Comparison of ENCODE assay signal across 19 cellular contexts in genomic region chr6:147868493-147869222, GRCh38.
DNase-seq lines count a peak whose midpoint lies in the region; TF ChIP-seq lines count a peak whose summit lies in the region.
"Had no signal": no experiment of that assay in that cellular context is flagged by ENCODE, and none has a peak within 500 bp of the region (broad histone marks: within the 10 kb centered on the region; RNA-seq: fewer than 3 reads in every experiment).

No MANE protein-coding gene starts in this region.

- H3K27me3 Mint-ChIP-seq in glutamatergic neuron (ENCODE audit: unreplicated experiment) = peaks cover 2% of the 10 kb centered on the region
- no peaks in the 10 kb centered on the region for H3K27me3 Mint-ChIP-seq in nephron progenitor cell (ENCODE audit: low read depth, poor library complexity)

- POLR2A ChIA-PET in A673 (lab: Charles Lee; ENCODE audit: low non-redundant PET) = no interaction called here

- H3K27ac Mint-ChIP-seq in glutamatergic neuron (ENCODE audit: unreplicated experiment) (peak overlapping the region; percentile 88), nephron progenitor cell (no peak overlapping the region)
- H3K27ac Mint-ChIP-seq: HFFc6; stimulated activated effector memory CD8-positive, alpha-beta T cell treated with anti-CD3 and anti-CD28 coated beads, Interleukin-12 subunit alpha, Interleukin-12 subunit beta, amount 100 ng/mL, for 72 hours had no signal

- intact Hi-C loops in A673 (cut with micrococcal nuclease; ENCODE audit: unreplicated experiment) (loop anchor here (2.0 to 5.0 kb wide), 4 partner anchors 81 to 362 kb away; no protein-coding TSS in a partner anchor), stomach (cut with DNase I; ENCODE audit: low total_unique reads) (no loop called here)

- TF ChIP-seq POLR2A in stomach (IDR thresholded peaks at IDR 0.05) = no peak

- no peaks in the 10 kb centered on the region for H4K20me1 ChIP-seq in KMS-11 (ENCODE audit: insufficient read depth)

- H3K4me3 Mint-ChIP-seq in glutamatergic neuron (ENCODE audit: unreplicated experiment) (peak overlapping the region; percentile 61), nephron progenitor cell (no peak overlapping the region)
- H3K4me3 Mint-ChIP-seq: HFFc6; stimulated activated effector memory CD8-positive, alpha-beta T cell treated with anti-CD3 and anti-CD28 coated beads, Interleukin-12 subunit alpha, Interleukin-12 subunit beta, amount 100 ng/mL, for 72 hours had no signal

- H3K36me3 ChIP-seq in A673 (ENCODE audit: insufficient read depth, low read length, poor library complexity, severe bottlenecking) (no peaks in the 10 kb centered on the region), KMS-11 (ENCODE audit: insufficient read depth) (no peaks in the 10 kb centered on the region), stomach (no peaks in the 10 kb centered on the region)
- H3K36me3 ChIP-seq: heart right ventricle, Peyer's patch, upper lobe of right lung had no signal

- H3K36me3 Mint-ChIP-seq in glutamatergic neuron (ENCODE audit: unreplicated experiment) = no peaks in the 10 kb centered on the region
- no peaks in the 10 kb centered on the region for H3K36me3 Mint-ChIP-seq in nephron progenitor cell (ENCODE audit: low read depth)
- H3K36me3 Mint-ChIP-seq: stimulated activated effector memory CD8-positive, alpha-beta T cell treated with anti-CD3 and anti-CD28 coated beads, Interleukin-12 subunit alpha, Interleukin-12 subunit beta, amount 100 ng/mL, for 72 hours had no signal

- H3K9me3 ChIP-seq in A673 (ENCODE audit: low read depth, low read length, poor library complexity, severe bottlenecking) (no peaks in the 10 kb centered on the region), stomach (no peaks in the 10 kb centered on the region)
- H3K9me3 ChIP-seq: heart right ventricle, Peyer's patch, upper lobe of right lung had no signal

- H3K4me1 ChIP-seq in A673 (ENCODE audit: insufficient read depth, low read length, poor library complexity, severe bottlenecking) (peaks cover 50% of the 10 kb centered on the region), KMS-11 (ENCODE audit: low read depth, poor library complexity, severe bottlenecking) (peaks cover 17% of the 10 kb centered on the region), stomach (peaks cover 0 to 7% (median 0%) of the 10 kb centered on the region in 4 donors)
- H3K4me1 ChIP-seq: Peyer's patch, upper lobe of right lung had no signal

- H3K4me3 ChIP-seq in A673 (ENCODE audit: low read depth, low read length, poor library complexity, severe bottlenecking) = peak overlapping the region; percentile 1
- no peak overlapping the region for H3K4me3 ChIP-seq in KMS-11 (IDR thresholded peaks at IDR 0.05; ENCODE audit: insufficient read depth, low read depth, low read length)
- no peak overlapping the region for H3K4me3 ChIP-seq in stomach
- H3K4me3 ChIP-seq: heart right ventricle, Peyer's patch, upper lobe of right lung had no signal

- 23 to 47% (median 41%) methylated on average over 3 of the region's 3 CpGs for WGBS in stomach, 5 donors

- TF ChIP-seq EP300 in stomach (IDR thresholded peaks at IDR 0.05) = no peak

- no peaks in the 10 kb centered on the region for H3K27me3 ChIP-seq in A673 (replicated peaks; ENCODE audit: insufficient read depth, low read depth, low read length, poor library complexity)
- H3K27me3 ChIP-seq in KMS-11 (ENCODE audit: insufficient read depth, low read depth) = no peaks in the 10 kb centered on the region
- no peaks in the 10 kb centered on the region for H3K27me3 ChIP-seq in stomach
- H3K27me3 ChIP-seq: heart right ventricle, Peyer's patch, upper lobe of right lung had no signal

- peak overlapping the region; percentile 8; the same call in 1 of the 2 replicates for H2AFZ ChIP-seq in KMS-11 (ENCODE audit: low read depth)

- DNase-seq in A673 (ENCODE audit: low spot score) (peak; percentile 94), amniotic epithelial cell (ENCODE audit: low read depth) (peak; percentile 3), glutamatergic neuron (no peak), stomach (no peak), nephron progenitor cell (no peak), midbrain (lab: John Stamatoyannopoulos, UW) (no peak)
- DNase-seq in activated CD4-positive, alpha-beta T cell treated with anti-CD3 and anti-CD28 coated beads for 1 hour = no peak
- DNase-seq: activated CD8-positive, alpha-beta memory T cell treated with anti-CD3 and anti-CD28 coated beads for 24 hours; amniotic stem cell; Calu3; heart right ventricle; HFFc6; NCI-H526; Peyer's patch; upper lobe of right lung had no signal

- CTCF ChIA-PET in A673 (lab: Charles Lee) = no interaction called here

- H3K27ac ChIP-seq in A673 (ENCODE audit: low read depth, low read length, poor library complexity, severe bottlenecking) (peak overlapping the region; percentile 79), KMS-11 (no peak overlapping the region), stomach (no peak overlapping the region)
- H3K27ac ChIP-seq: epithelial cell of prostate, Peyer's patch, upper lobe of right lung, VCaP had no signal

- no peaks in the 10 kb centered on the region for H3K79me2 ChIP-seq in KMS-11 (ENCODE audit: insufficient read depth, low read depth)

- H3K4me1 Mint-ChIP-seq in glutamatergic neuron (ENCODE audit: low read depth, unreplicated experiment) (peaks cover 31% of the 10 kb centered on the region), nephron progenitor cell (peaks cover 9% of the 10 kb centered on the region)
- H3K4me1 Mint-ChIP-seq: stimulated activated effector memory CD8-positive, alpha-beta T cell treated with anti-CD3 and anti-CD28 coated beads, Interleukin-12 subunit alpha, Interleukin-12 subunit beta, amount 100 ng/mL, for 72 hours had no signal

- H3K9ac ChIP-seq in KMS-11 = no peak overlapping the region

- BruUV-seq in A673 (replicated peaks; lab: Mats Ljungman, UMichigan) = no TSS peak

- H3K9me3 Mint-ChIP-seq in glutamatergic neuron (ENCODE audit: unreplicated experiment) (peaks cover 8% of the 10 kb centered on the region), nephron progenitor cell (no peaks in the 10 kb centered on the region)
- H3K9me3 Mint-ChIP-seq: stimulated activated effector memory CD8-positive, alpha-beta T cell treated with anti-CD3 and anti-CD28 coated beads, Interleukin-12 subunit alpha, Interleukin-12 subunit beta, amount 100 ng/mL, for 72 hours had no signal

- no peak for TF ChIP-seq CTCF in A673 (conservative IDR thresholded peaks at IDR 0.05; ENCODE audit: low read depth, low read length)
- no peak for TF ChIP-seq CTCF in KMS-11 (conservative IDR thresholded peaks at IDR 0.05; ENCODE audit: low read depth, low read length)
- TF ChIP-seq CTCF in glutamatergic neuron (IDR thresholded peaks at IDR 0.05; ENCODE audit: partially characterized antibody, unreplicated experiment) = no peak
- no peak for TF ChIP-seq CTCF in stomach (IDR thresholded peaks at IDR 0.05)
- no peak for TF ChIP-seq CTCF in nephron progenitor cell (IDR thresholded peaks at IDR 0.05)

- H3K4me2 ChIP-seq in KMS-11 = peak overlapping the region; percentile 23; the same call in 1 of the 2 replicates

Comparison
In these comparisons a context has a peak if more than half of its experiments do, and no peak if none do; other contexts are left out.
1. DNase-seq: peak in A673 (single experiment) and amniotic epithelial cell (single experiment); none in glutamatergic neuron (single experiment), stomach (single experiment), activated CD4-positive, alpha-beta T cell treated with anti-CD3 and anti-CD28 coated beads for 1 hour (single experiment), nephron progenitor cell (single experiment) and midbrain (single experiment).